ENCODE assay signal across 1 cellular context in the genomic region with DNA sequence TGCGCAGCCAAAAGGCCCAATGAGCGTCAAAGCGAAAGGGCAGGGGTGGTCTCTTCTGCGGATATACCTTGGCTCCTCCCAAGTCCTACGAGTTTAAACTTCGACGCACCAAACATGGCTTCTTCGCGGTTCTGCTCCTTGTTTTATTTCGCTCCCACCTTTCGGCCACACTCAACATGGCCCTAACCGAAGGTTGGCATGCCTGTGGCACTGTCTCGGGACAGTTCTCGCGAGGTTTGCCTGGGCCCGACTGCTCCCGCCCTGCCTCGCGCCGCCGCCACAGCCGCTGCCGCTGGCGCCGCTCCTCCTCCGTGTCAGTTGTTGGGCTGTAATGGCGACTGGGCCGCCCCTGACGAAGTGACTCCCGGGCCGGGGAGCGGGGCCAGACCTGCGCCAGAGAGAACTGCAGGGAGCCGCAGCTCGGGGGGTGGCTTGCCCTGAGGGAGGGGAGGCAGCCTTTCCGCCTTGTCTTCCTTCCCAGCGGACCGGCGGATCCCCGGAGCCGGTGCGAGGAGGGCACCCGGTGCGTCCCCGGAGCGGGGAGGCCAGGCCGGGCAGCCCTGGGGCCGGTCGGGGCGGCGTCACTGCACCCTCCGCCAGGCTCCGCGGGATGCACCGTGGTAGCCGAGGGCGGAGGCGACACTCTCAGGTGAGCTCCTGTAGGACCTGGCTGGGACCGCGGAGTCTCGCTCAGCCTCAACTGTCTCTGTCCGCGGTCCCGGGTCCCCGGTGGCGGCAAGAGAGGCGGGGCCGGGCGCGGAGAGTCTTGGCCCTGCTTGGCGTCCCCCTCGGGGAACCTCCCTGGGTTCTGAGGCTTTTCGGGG.
TF ChIP-seq lines count a peak whose summit lies in the region.

Gene CEP350 (plus strand): TSS at position 317 of the 824 bp plus-strand sequence. CDS start 31,372 bp downstream, outside the sequence.

TF ChIP-seq in GM23338, 12 proteins besides CTCF, POLR2A, EP300 and RAD21:
- TF ChIP-seq CREB1 (CRISPR knock-in tag; IDR thresholded peaks at IDR 0.05; ENCODE audit: low read depth) (no peak; the same call in none of the 2 replicates), STAT1 (IDR thresholded peaks at IDR 0.05; ENCODE audit: unreplicated experiment) (no peak), NANOG (IDR thresholded peaks at IDR 0.05; ENCODE audit: borderline replicate concordance) (no peak), ETS1 (IDR thresholded peaks at IDR 0.05) (peak; percentile 86), EZH2 (IDR thresholded peaks at IDR 0.05; ENCODE audit: low read depth, unreplicated experiment) (no peak), ZNF114 (CRISPR knock-in tag; IDR thresholded peaks at IDR 0.05) (no peak), JUNB (IDR thresholded peaks at IDR 0.05; ENCODE audit: unreplicated experiment) (no peak), ZNF331 (CRISPR knock-in tag; IDR thresholded peaks at IDR 0.05; ENCODE audit: low read depth) (no peak), POLR2AphosphoS5 (IDR thresholded peaks at IDR 0.05; ENCODE audit: low read depth) (peak; percentile 95), EZH2phosphoT487 (IDR thresholded peaks at IDR 0.05; ENCODE audit: unreplicated experiment) (no peak)
- TF ChIP-seq, protein P1, sequence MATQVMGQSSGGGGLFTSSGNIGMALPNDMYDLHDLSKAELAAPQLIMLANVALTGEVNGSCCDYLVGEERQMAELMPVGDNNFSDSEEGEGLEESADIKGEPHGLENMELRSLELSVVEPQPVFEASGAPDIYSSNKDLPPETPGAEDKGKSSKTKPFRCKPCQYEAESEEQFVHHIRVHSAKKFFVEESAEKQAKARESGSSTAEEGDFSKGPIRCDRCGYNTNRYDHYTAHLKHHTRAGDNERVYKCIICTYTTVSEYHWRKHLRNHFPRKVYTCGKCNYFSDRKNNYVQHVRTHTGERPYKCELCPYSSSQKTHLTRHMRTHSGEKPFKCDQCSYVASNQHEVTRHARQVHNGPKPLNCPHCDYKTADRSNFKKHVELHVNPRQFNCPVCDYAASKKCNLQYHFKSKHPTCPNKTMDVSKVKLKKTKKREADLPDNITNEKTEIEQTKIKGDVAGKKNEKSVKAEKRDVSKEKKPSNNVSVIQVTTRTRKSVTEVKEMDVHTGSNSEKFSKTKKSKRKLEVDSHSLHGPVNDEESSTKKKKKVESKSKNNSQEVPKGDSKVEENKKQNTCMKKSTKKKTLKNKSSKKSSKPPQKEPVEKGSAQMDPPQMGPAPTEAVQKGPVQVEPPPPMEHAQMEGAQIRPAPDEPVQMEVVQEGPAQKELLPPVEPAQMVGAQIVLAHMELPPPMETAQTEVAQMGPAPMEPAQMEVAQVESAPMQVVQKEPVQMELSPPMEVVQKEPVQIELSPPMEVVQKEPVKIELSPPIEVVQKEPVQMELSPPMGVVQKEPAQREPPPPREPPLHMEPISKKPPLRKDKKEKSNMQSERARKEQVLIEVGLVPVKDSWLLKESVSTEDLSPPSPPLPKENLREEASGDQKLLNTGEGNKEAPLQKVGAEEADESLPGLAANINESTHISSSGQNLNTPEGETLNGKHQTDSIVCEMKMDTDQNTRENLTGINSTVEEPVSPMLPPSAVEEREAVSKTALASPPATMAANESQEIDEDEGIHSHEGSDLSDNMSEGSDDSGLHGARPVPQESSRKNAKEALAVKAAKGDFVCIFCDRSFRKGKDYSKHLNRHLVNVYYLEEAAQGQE (IDR thresholded peaks at IDR 0.05; ENCODE audit: unreplicated experiment) = peak; percentile 4
- TF ChIP-seq, protein P2, sequence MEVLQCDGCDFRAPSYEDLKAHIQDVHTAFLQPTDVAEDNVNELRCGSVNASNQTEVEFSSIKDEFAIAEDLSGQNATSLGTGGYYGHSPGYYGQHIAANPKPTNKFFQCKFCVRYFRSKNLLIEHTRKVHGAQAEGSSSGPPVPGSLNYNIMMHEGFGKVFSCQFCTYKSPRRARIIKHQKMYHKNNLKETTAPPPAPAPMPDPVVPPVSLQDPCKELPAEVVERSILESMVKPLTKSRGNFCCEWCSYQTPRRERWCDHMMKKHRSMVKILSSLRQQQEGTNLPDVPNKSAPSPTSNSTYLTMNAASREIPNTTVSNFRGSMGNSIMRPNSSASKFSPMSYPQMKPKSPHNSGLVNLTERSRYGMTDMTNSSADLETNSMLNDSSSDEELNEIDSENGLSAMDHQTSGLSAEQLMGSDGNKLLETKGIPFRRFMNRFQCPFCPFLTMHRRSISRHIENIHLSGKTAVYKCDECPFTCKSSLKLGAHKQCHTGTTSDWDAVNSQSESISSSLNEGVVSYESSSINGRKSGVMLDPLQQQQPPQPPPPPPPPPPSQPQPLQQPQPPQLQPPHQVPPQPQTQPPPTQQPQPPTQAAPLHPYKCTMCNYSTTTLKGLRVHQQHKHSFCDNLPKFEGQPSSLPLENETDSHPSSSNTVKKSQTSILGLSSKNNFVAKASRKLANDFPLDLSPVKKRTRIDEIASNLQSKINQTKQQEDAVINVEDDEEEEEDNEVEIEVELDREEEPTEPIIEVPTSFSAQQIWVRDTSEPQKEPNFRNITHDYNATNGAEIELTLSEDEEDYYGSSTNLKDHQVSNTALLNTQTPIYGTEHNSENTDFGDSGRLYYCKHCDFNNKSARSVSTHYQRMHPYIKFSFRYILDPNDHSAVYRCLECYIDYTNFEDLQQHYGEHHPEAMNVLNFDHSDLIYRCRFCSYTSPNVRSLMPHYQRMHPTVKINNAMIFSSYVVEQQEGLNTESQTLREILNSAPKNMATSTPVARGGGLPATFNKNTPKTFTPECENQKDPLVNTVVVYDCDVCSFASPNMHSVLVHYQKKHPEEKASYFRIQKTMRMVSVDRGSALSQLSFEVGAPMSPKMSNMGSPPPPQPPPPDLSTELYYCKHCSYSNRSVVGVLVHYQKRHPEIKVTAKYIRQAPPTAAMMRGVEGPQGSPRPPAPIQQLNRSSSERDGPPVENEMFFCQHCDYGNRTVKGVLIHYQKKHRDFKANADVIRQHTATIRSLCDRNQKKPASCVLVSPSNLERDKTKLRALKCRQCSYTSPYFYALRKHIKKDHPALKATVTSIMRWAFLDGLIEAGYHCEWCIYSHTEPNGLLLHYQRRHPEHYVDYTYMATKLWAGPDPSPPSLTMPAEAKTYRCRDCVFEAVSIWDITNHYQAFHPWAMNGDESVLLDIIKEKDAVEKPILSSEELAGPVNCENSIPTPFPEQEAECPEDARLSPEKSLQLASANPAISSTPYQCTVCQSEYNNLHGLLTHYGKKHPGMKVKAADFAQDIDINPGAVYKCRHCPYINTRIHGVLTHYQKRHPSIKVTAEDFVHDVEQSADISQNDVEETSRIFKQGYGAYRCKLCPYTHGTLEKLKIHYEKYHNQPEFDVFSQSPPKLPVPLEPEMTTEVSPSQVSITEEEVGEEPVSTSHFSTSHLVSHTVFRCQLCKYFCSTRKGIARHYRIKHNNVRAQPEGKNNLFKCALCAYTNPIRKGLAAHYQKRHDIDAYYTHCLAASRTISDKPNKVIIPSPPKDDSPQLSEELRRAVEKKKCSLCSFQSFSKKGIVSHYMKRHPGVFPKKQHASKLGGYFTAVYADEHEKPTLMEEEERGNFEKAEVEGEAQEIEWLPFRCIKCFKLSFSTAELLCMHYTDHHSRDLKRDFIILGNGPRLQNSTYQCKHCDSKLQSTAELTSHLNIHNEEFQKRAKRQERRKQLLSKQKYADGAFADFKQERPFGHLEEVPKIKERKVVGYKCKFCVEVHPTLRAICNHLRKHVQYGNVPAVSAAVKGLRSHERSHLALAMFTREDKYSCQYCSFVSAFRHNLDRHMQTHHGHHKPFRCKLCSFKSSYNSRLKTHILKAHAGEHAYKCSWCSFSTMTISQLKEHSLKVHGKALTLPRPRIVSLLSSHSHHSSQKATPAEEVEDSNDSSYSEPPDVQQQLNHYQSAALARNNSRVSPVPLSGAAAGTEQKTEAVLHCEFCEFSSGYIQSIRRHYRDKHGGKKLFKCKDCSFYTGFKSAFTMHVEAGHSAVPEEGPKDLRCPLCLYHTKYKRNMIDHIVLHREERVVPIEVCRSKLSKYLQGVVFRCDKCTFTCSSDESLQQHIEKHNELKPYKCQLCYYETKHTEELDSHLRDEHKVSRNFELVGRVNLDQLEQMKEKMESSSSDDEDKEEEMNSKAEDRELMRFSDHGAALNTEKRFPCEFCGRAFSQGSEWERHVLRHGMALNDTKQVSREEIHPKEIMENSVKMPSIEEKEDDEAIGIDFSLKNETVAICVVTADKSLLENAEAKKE (CRISPR knock-in tag; IDR thresholded peaks at IDR 0.05) = no peak
